1 cellular context compared by ENCODE assay signal in genomic region chr16:85591381-85591780, GRCh38.
TF ChIP-seq lines count a peak whose summit lies in the region.

No MANE protein-coding gene starts in this region.

TF ChIP-seq in WTC11, 78 proteins besides CTCF, POLR2A, EP300 and RAD21 (continued from another document):
- no peak for TF ChIP-seq ERG (CRISPR knock-in tag; IDR thresholded peaks at IDR 0.05)
- no peak for TF ChIP-seq JAZF1 (CRISPR knock-in tag; IDR thresholded peaks at IDR 0.05)
- TF ChIP-seq PREB (CRISPR knock-in tag; IDR thresholded peaks at IDR 0.05; ENCODE audit: borderline replicate concordance), result no peak
- no peak for TF ChIP-seq MAX (CRISPR knock-in tag; IDR thresholded peaks at IDR 0.05)
- no peak for TF ChIP-seq TCF7 (CRISPR knock-in tag; IDR thresholded peaks at IDR 0.05; ENCODE audit: low read depth)
- TF ChIP-seq NFE2L1 (CRISPR knock-in tag; IDR thresholded peaks at IDR 0.05), result no peak
- no peak for TF ChIP-seq CDX4 (CRISPR knock-in tag; IDR thresholded peaks at IDR 0.05; ENCODE audit: borderline replicate concordance)
- no peak for TF ChIP-seq USF1 (CRISPR knock-in tag; IDR thresholded peaks at IDR 0.05)
- TF ChIP-seq USF2 (CRISPR knock-in tag; IDR thresholded peaks at IDR 0.05), result no peak
